10 cellular contexts compared by ENCODE assay signal in the genomic region with DNA sequence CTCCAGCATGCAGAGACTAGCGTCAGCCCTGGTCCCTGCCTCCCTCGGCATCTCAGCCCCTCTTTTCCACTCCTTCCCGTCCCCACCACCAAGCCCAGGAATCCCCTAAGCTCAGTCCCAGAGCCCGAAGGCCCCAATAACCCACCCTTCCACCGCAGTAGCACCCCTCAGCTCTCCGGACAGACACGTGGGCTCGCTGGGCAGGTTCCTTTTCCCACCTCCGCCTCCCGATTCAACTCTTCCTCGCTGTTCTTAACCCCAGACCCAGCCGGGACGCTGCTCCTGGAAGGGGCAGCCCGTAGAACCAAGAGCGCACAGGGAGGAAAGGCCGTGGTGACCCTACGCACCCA. TPM values are rescaled to one million over a fixed set of nuclear protein-coding genes. Genes with fewer than 3 reads are reported as not detected.
DNase-seq lines count a peak whose midpoint lies in the region; ATAC-seq, FAIRE-seq and TF ChIP-seq lines count a peak whose summit lies in the region.
"Had no signal": no experiment of that assay in that cellular context is flagged by ENCODE, and none has a peak within 500 bp of the region (broad histone marks: within the 10 kb centered on the region; RNA-seq: fewer than 3 reads in every experiment).

No MANE protein-coding gene starts in this region.

- H3K9me3 ChIP-seq in A549 (no peaks in the 10 kb centered on the region), HUES48 (ENCODE audit: control insufficient read depth, insufficient read depth, low read length) (no peaks in the 10 kb centered on the region)

- ATAC-seq in A549 (peak; percentile 1 to 35; a peak in 3 of 6 replicates), GM19035 (IDR thresholded peaks at IDR 0.05; ENCODE audit: unreplicated experiment) (no peak), HG02938 (IDR thresholded peaks at IDR 0.05; ENCODE audit: unreplicated experiment) (no peak)

- H3K27me3 Mint-ChIP-seq in nephron (ENCODE audit: low read depth) = peaks cover 90% of the 10 kb centered on the region

- no peak for TF ChIP-seq POLR2A in A549 (IDR thresholded peaks at IDR 0.05; ENCODE audit: low read length)

- H3K4me1 Mint-ChIP-seq in nephron = no peaks in the 10 kb centered on the region

- no peak for TF ChIP-seq RAD21 in A549 (conservative IDR thresholded peaks at IDR 0.05 in 1 of 2, IDR thresholded peaks at IDR 0.05 in 1 of 2)

- no peak for TF ChIP-seq EP300 in A549 (IDR thresholded peaks at IDR 0.05)

- peak overlapping the region; percentile 97 for H3K4me2 ChIP-seq in A549

- FAIRE-seq in A549 (lab: Jason Lieb, UNC) = no peak

- DNase-seq in A549 (ENCODE audit: low read depth in 1 of 2, low spot score in 1 of 2) = no peak
- no peak for DNase-seq in coronary artery (ENCODE audit: low spot score)
- DNase-seq in NCI-H187 (lab: John Stamatoyannopoulos, UW) = no peak
- DNase-seq in GOT3 (lab: John Stamatoyannopoulos, UW) = no peak

- peak overlapping the region; percentile 53 for H3K4me3 ChIP-seq in A549
- H3K4me3 ChIP-seq in HUES48 (ENCODE audit: low read depth, low read length) = peak overlapping the region; percentile 26; the same call in 1 of the 2 replicates
- H3K4me3 ChIP-seq in coronary artery = peak overlapping the region; percentile 64

- peak overlapping the region; percentile 25 to 62 (median 56) for H3K4me3 Mint-ChIP-seq in nephron

- H3K9ac ChIP-seq in HUES48 (ENCODE audit: low read depth, low read length) = no peak overlapping the region

- 14% methylated on average over 14 of the region's 17 CpGs for WGBS in A549 (ENCODE audit: missing lambda C conversion rate)

- TF ChIP-seq CTCF in A549 (IDR thresholded peaks at IDR 0.05) = no peak
- TF ChIP-seq CTCF in coronary artery (IDR thresholded peaks at IDR 0.05) = no peak
- TF ChIP-seq CTCF in nephron (IDR thresholded peaks at IDR 0.05; ENCODE audit: unreplicated experiment in 3 of 3) = no peak

- peaks cover 99% of the 10 kb centered on the region for H3K27me3 ChIP-seq in HUES48 (ENCODE audit: control insufficient read depth, insufficient read depth, low read length)

- peaks cover 26% of the 10 kb centered on the region for H3K4me1 ChIP-seq in A549
- peaks cover 34% of the 10 kb centered on the region for H3K4me1 ChIP-seq in HUES48 (ENCODE audit: control insufficient read depth, insufficient read depth, low read length)

- H3K36me3 Mint-ChIP-seq in nephron (ENCODE audit: low read depth) = no peaks in the 10 kb centered on the region

- peak overlapping the region in 1 of 3 experiments; percentile 32 for H3K27ac Mint-ChIP-seq in nephron
- H3K27ac Mint-ChIP-seq: activated B cell treated with CpG ODN at 0.5 μM for 24 hours had no signal

- POLR2A ChIA-PET in A549 (lab: Yijun Ruan, JAX) = interaction anchor here (0.6 to 1.0 kb wide), 2 partner anchors 45 to 170 kb away, joined by 3 read pairs; partner anchors contain the start of genes ANKZF1 and ATG9A

- no peaks in the 10 kb centered on the region for H3K9me3 Mint-ChIP-seq in nephron
- H3K9me3 Mint-ChIP-seq: activated B cell treated with CpG ODN at 0.5 μM for 24 hours had no signal

- H3K27ac ChIP-seq in A549 (no peak overlapping the region), HUES48 (ENCODE audit: low read depth, low read length) (no peak overlapping the region), coronary artery (peak overlapping the region in 1 of 2 donors; percentile 23)
- H3K27ac ChIP-seq: RWPE1 had no signal

- H3K36me3 ChIP-seq in HUES48 (ENCODE audit: control insufficient read depth, insufficient read depth, low read length) = no peaks in the 10 kb centered on the region

- CTCF ChIA-PET in A549 (lab: Yijun Ruan, JAX) = interaction anchor here (0.9 to 12.2 kb wide), 22 partner anchors 12 to 491 kb away, joined by 3 to 332 read pairs (median 8); partner anchors contain the start of genes CNPPD1, CRYBA2 and NHEJ1

TF ChIP-seq in A549, 52 proteins besides CTCF, POLR2A, EP300 and RAD21:
- TF ChIP-seq HOXB5 (CRISPR knock-in tag; IDR thresholded peaks at IDR 0.05) = no peak
- no peak for TF ChIP-seq ZFP36 (IDR thresholded peaks at IDR 0.05; ENCODE audit: borderline replicate concordance, partially characterized antibody)
- TF ChIP-seq, protein P1, sequence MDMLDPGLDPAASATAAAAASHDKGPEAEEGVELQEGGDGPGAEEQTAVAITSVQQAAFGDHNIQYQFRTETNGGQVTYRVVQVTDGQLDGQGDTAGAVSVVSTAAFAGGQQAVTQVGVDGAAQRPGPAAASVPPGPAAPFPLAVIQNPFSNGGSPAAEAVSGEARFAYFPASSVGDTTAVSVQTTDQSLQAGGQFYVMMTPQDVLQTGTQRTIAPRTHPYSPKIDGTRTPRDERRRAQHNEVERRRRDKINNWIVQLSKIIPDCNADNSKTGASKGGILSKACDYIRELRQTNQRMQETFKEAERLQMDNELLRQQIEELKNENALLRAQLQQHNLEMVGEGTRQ (IDR thresholded peaks at IDR 0.05) = no peak
- TF ChIP-seq MAZ (IDR thresholded peaks at IDR 0.05; ENCODE audit: borderline replicate concordance, low read depth, low read length) = no peak
- no peak for TF ChIP-seq HOXB13 (CRISPR knock-in tag; IDR thresholded peaks at IDR 0.05; ENCODE audit: low read depth)
- TF ChIP-seq FOXS1 (CRISPR knock-in tag; IDR thresholded peaks at IDR 0.05) = no peak

RNA-seq across cellular contexts. Expression of gene IHH, which starts 1.4 kb away (rescaled TPM):
- polyA plus RNA-seq in A549 (2011; rRNA removed) = not detected in 2 replicates
- polyA plus RNA-seq in A549 (2012; cell fraction: cytosol; rRNA removed) = 0.09 and 0.11 TPM in 2 replicates
- 0.50 and 0.58 TPM in 2 replicates for polyA plus RNA-seq in A549 (2012; cell fraction: nucleus; rRNA removed)
- 0.08 to 0.13 TPM (median 0.10 TPM) in 3 replicates for polyA plus RNA-seq in A549 (2017; fragmentation: RNase III; extraction: RNeasy Plus Mini Kit Qiagen cat#74134 plus additional on column Dnase treatment)
- polyA minus RNA-seq in A549 (2011; rRNA and poly(A)+ RNA removed) = 0.12 TPM in 1 of 2 replicates, not detected in the other

RNA-seq across cellular contexts. Expression of gene CFAP65, which starts 18.0 kb away (rescaled TPM):
- polyA plus RNA-seq in A549 (2011; rRNA removed) (0.09 and 0.12 TPM in 2 replicates), A549 (2017; fragmentation: RNase III; extraction: RNeasy Plus Mini Kit Qiagen cat#74134 plus additional on column Dnase treatment) (0.14 to 0.28 TPM (median 0.22 TPM) in 3 replicates)
- polyA plus RNA-seq in A549 (2012; cell fraction: cytosol; rRNA removed) = 0.08 and 0.09 TPM in 2 replicates
- polyA plus RNA-seq in A549 (2012; cell fraction: nucleus; rRNA removed) = 0.15 and 0.23 TPM in 2 replicates
- not detected in 2 replicates for polyA minus RNA-seq in A549 (2011; rRNA and poly(A)+ RNA removed)

Comparison
In these comparisons a context has a peak if more than half of its experiments do, and no peak if none do; other contexts are left out.
1. ATAC-seq: peak in A549 (2 of 2); none in GM19035 (single experiment) and HG02938 (single experiment).
2. Peak in every context shown above with its lines, with median percentiles within 50 percentile points of each other: H3K4me3 ChIP-seq.